In genomic region chr17:82929011-82929622, GRCh38 we compare ENCODE assay signal across 17 cellular contexts.
DNase-seq lines count a peak whose midpoint lies in the region; ATAC-seq and TF ChIP-seq lines count a peak whose summit lies in the region.
"Had no signal": no experiment of that assay in that cellular context is flagged by ENCODE, and none has a peak within 500 bp of the region (broad histone marks: within the 10 kb centered on the region; RNA-seq: fewer than 3 reads in every experiment).

No MANE protein-coding gene starts in this region.

- no peak overlapping the region for H3K27ac ChIP-seq in spleen
- H3K27ac ChIP-seq: A549, Peyer's patch had no signal

- POLR2A ChIA-PET in activated naive CD8-positive, alpha-beta T cell treated with anti-CD3 and anti-CD28 coated beads, Interleukin-2, amount 10 ng/mL, durations not matched to agents 7 days and 5 days (lab: Charles Lee) = interaction anchor here (0.6 kb wide), 1 partner anchor 945 kb away, joined by 3 read pairs; no protein-coding TSS in a partner anchor

- no peak overlapping the region for H3K4me3 ChIP-seq in mucosa of descending colon
- no peak overlapping the region for H3K4me3 ChIP-seq in spleen
- H3K4me3 ChIP-seq: A549, Peyer's patch had no signal

- no peaks in the 10 kb centered on the region for H3K27me3 Mint-ChIP-seq in activated naive CD8-positive, alpha-beta T cell treated with anti-CD3 and anti-CD28 coated beads, Interleukin-2, amount 10 ng/mL, durations not matched to agents 7 days and 5 days
- H3K27me3 Mint-ChIP-seq in activated naive CD8-positive, alpha-beta T cell treated with anti-CD3 and anti-CD28 coated beads for 36 hours = no peaks in the 10 kb centered on the region
- H3K27me3 Mint-ChIP-seq in glutamatergic neuron (ENCODE audit: unreplicated experiment) = peaks cover 6% of the 10 kb centered on the region
- H3K27me3 Mint-ChIP-seq: IgD-negative memory B cell had no signal

- no peaks in the 10 kb centered on the region for H3K9me3 Mint-ChIP-seq in activated naive CD8-positive, alpha-beta T cell treated with anti-CD3 and anti-CD28 coated beads, Interleukin-2, amount 10 ng/mL, durations not matched to agents 7 days and 5 days
- no peaks in the 10 kb centered on the region for H3K9me3 Mint-ChIP-seq in activated naive CD8-positive, alpha-beta T cell treated with anti-CD3 and anti-CD28 coated beads for 36 hours
- peaks cover 3% of the 10 kb centered on the region for H3K9me3 Mint-ChIP-seq in glutamatergic neuron (ENCODE audit: unreplicated experiment)
- H3K9me3 Mint-ChIP-seq: CD14-positive monocyte, IgD-negative memory B cell had no signal

- 94 to 98% (median 96%) methylated on average over 30 to 35 of the region's 35 CpGs for WGBS in spleen, 5 donors

- H3K36me3 Mint-ChIP-seq in activated naive CD8-positive, alpha-beta T cell treated with anti-CD3 and anti-CD28 coated beads, Interleukin-2, amount 10 ng/mL, durations not matched to agents 7 days and 5 days = peaks cover 17% of the 10 kb centered on the region
- peaks cover 3% of the 10 kb centered on the region for H3K36me3 Mint-ChIP-seq in activated naive CD8-positive, alpha-beta T cell treated with anti-CD3 and anti-CD28 coated beads for 36 hours
- H3K36me3 Mint-ChIP-seq in glutamatergic neuron (ENCODE audit: unreplicated experiment) = peaks cover 20% of the 10 kb centered on the region

- TF ChIP-seq CTCF in glutamatergic neuron (IDR thresholded peaks at IDR 0.05; ENCODE audit: partially characterized antibody, unreplicated experiment) (no peak), mucosa of descending colon (IDR thresholded peaks at IDR 0.05) (no peak), spleen (IDR thresholded peaks at IDR 0.05 in 8 of 11, conservative IDR thresholded peaks at IDR 0.05 in 3 of 11) (no peak)

- no peaks in the 10 kb centered on the region for H3K4me1 Mint-ChIP-seq in activated naive CD8-positive, alpha-beta T cell treated with anti-CD3 and anti-CD28 coated beads, Interleukin-2, amount 10 ng/mL, durations not matched to agents 7 days and 5 days
- H3K4me1 Mint-ChIP-seq in activated naive CD8-positive, alpha-beta T cell treated with anti-CD3 and anti-CD28 coated beads for 36 hours = peaks cover 3% of the 10 kb centered on the region
- peaks cover 2% of the 10 kb centered on the region for H3K4me1 Mint-ChIP-seq in glutamatergic neuron (ENCODE audit: low read depth, unreplicated experiment)
- H3K4me1 Mint-ChIP-seq: CD14-positive monocyte, IgD-negative memory B cell had no signal

- intact Hi-C loops in mucosa of descending colon (cut with DNase I, micrococcal nuclease) (no loop called here), spleen (cut with DNase I; ENCODE audit: low total_unique reads) (no loop called here)

- no peaks in the 10 kb centered on the region for H3K36me3 ChIP-seq in mucosa of descending colon (ENCODE audit: low read depth)
- H3K36me3 ChIP-seq in spleen = peaks cover 2 to 100% (median 89%) of the 10 kb centered on the region in 6 donors

- H3K27me3 ChIP-seq in spleen (replicated peaks in 1 of 7) = no peaks in the 10 kb centered on the region
- H3K27me3 ChIP-seq: Peyer's patch had no signal

- H3K9me3 ChIP-seq in mucosa of descending colon (no peaks in the 10 kb centered on the region), spleen (no peaks in the 10 kb centered on the region)
- H3K9me3 ChIP-seq: A549, Caco-2, Peyer's patch had no signal

- no peaks in the 10 kb centered on the region for H3K4me1 ChIP-seq in mucosa of descending colon (ENCODE audit: low read depth)
- peaks cover 0 to 10% (median 0%) of the 10 kb centered on the region in 6 donors for H3K4me1 ChIP-seq in spleen
- H3K4me1 ChIP-seq: A549, Caco-2 had no signal

- TF ChIP-seq POLR2A in spleen (IDR thresholded peaks at IDR 0.05) = no peak
- TF ChIP-seq POLR2A in GM18505 (IDR thresholded peaks at IDR 0.05; ENCODE audit: borderline replicate concordance, extremely low read depth, insufficient read depth, insufficient read length) = no peak

- H3K4me3 Mint-ChIP-seq in activated naive CD8-positive, alpha-beta T cell treated with anti-CD3 and anti-CD28 coated beads, Interleukin-2, amount 10 ng/mL, durations not matched to agents 7 days and 5 days = no peak overlapping the region
- H3K4me3 Mint-ChIP-seq in activated naive CD8-positive, alpha-beta T cell treated with anti-CD3 and anti-CD28 coated beads for 36 hours = no peak overlapping the region
- H3K4me3 Mint-ChIP-seq in glutamatergic neuron (ENCODE audit: unreplicated experiment) = no peak overlapping the region
- H3K4me3 Mint-ChIP-seq: CD14-positive monocyte, IgD-negative memory B cell had no signal

- ATAC-seq in activated naive CD8-positive, alpha-beta T cell treated with anti-CD3 and anti-CD28 coated beads, Interleukin-2, amount 10 ng/mL, durations not matched to agents 7 days and 5 days (ENCODE audit: low read depth) = no peak
- ATAC-seq in mucosa of descending colon (no peak), GM18505 (IDR thresholded peaks at IDR 0.05; ENCODE audit: unreplicated experiment) (no peak)
- ATAC-seq: A549 had no signal

- peak overlapping the region; percentile 34 for H3K27ac Mint-ChIP-seq in activated naive CD8-positive, alpha-beta T cell treated with anti-CD3 and anti-CD28 coated beads, Interleukin-2, amount 10 ng/mL, durations not matched to agents 7 days and 5 days
- H3K27ac Mint-ChIP-seq in activated naive CD8-positive, alpha-beta T cell treated with anti-CD3 and anti-CD28 coated beads for 36 hours = no peak overlapping the region
- H3K27ac Mint-ChIP-seq in glutamatergic neuron (ENCODE audit: unreplicated experiment) = no peak overlapping the region
- H3K27ac Mint-ChIP-seq: IgD-negative memory B cell had no signal

- no peak for DNase-seq in activated naive CD8-positive, alpha-beta T cell treated with anti-CD3 and anti-CD28 coated beads, Interleukin-2, amount 10 ng/mL, durations not matched to agents 7 days and 5 days
- no peak for DNase-seq in activated naive CD8-positive, alpha-beta T cell treated with anti-CD3 and anti-CD28 coated beads for 36 hours
- DNase-seq in glutamatergic neuron = peak; percentile 8
- peak in 2 of 3 donors; percentile 12 to 43 for DNase-seq in mucosa of descending colon
- DNase-seq in spleen = peak; percentile 59
- DNase-seq in inferior parietal cortex (ENCODE audit: extremely low spot score) = no peak
- no peak for DNase-seq in GF-D8 (lab: John Stamatoyannopoulos, UW)
- DNase-seq: HCEC 1CT, NCI-H1436 treated with DMSO at 0.1 percent for 48 hours, NCI-H2081, NCI-H510A treated with DMSO at 0.1 percent for 48 hours had no signal

Comparison
In these comparisons a context has a peak if more than half of its experiments do, and no peak if none do; other contexts are left out.
1. DNase-seq: peak in glutamatergic neuron (single experiment), mucosa of descending colon (2 of 3) and spleen (single experiment); none in activated naive CD8-positive, alpha-beta T cell treated with anti-CD3 and anti-CD28 coated beads, Interleukin-2, amount 10 ng/mL, durations not matched to agents 7 days and 5 days (single experiment), activated naive CD8-positive, alpha-beta T cell treated with anti-CD3 and anti-CD28 coated beads for 36 hours (single experiment), inferior parietal cortex (single experiment) and GF-D8 (single experiment).